In genomic region chr9:35666547-35666946, GRCh38 we compare ENCODE assay signal across 25 cellular contexts. TPM values are rescaled to one million over a fixed set of nuclear protein-coding genes. Genes with fewer than 3 reads are reported as not detected.
DNase-seq lines count a peak whose midpoint lies in the region; ATAC-seq and TF ChIP-seq lines count a peak whose summit lies in the region.
"Had no signal": no experiment of that assay in that cellular context is flagged by ENCODE, and none has a peak within 500 bp of the region (broad histone marks: within the 10 kb centered on the region; RNA-seq: fewer than 3 reads in every experiment).

No MANE protein-coding gene starts in this region.

- intact Hi-C loops in activated CD8-positive, alpha-beta T cell treated with anti-CD3 and anti-CD28 coated beads for 36 hours (cut with micrococcal nuclease) = no loop called here

- peaks cover 2% of the 10 kb centered on the region for H3K27me3 Mint-ChIP-seq in activated CD8-positive, alpha-beta T cell treated with anti-CD3 and anti-CD28 coated beads, Interleukin-2, amount 10 ng/mL, durations not matched to agents 7 days and 5 days (ENCODE audit: low read depth)
- no peaks in the 10 kb centered on the region for H3K27me3 Mint-ChIP-seq in activated CD8-positive, alpha-beta T cell treated with anti-CD3 and anti-CD28 coated beads for 36 hours
- no peaks in the 10 kb centered on the region for H3K27me3 Mint-ChIP-seq in activated T-helper 17 cell treated with anti-CD3 and anti-CD28 coated beads, Interleukin-2, amount 50 U/mL, for 72 hours
- H3K27me3 Mint-ChIP-seq in stimulated activated memory B cell treated with anti-CD40 and anti-IgM and Interleukin-4, amounts not matched to agents 10 μg/mL and 1 μg/mL and 100 μg/mL, for 72 hours = no peaks in the 10 kb centered on the region
- H3K27me3 Mint-ChIP-seq: naive thymus-derived CD4-positive, alpha-beta T cell; stimulated activated naive CD8-positive, alpha-beta T cell treated with anti-CD3 and anti-CD28 coated beads, Interleukin-15, Interleukin-2, amounts not matched to agents 100 ng/mL and 50 ng/mL, for 24 hours had no signal

- peak overlapping the region; percentile 51 for H3K27ac Mint-ChIP-seq in activated CD8-positive, alpha-beta T cell treated with anti-CD3 and anti-CD28 coated beads, Interleukin-2, amount 10 ng/mL, durations not matched to agents 7 days and 5 days
- no peak overlapping the region for H3K27ac Mint-ChIP-seq in activated CD8-positive, alpha-beta T cell treated with anti-CD3 and anti-CD28 coated beads for 36 hours
- peak overlapping the region; percentile 73 for H3K27ac Mint-ChIP-seq in activated T-helper 17 cell treated with anti-CD3 and anti-CD28 coated beads, Interleukin-2, amount 50 U/mL, for 72 hours
- no peak overlapping the region for H3K27ac Mint-ChIP-seq in stimulated activated memory B cell treated with anti-CD40 and anti-IgM and Interleukin-4, amounts not matched to agents 10 μg/mL and 1 μg/mL and 100 μg/mL, for 72 hours
- H3K27ac Mint-ChIP-seq: stimulated activated naive CD8-positive, alpha-beta T cell treated with anti-CD3 and anti-CD28 coated beads, Interleukin-15, Interleukin-2, amounts not matched to agents 100 ng/mL and 50 ng/mL, for 24 hours; T-helper 2 cell treated with Interferon-gamma antibody and Interleukin-4, amounts not matched to agents 5 μg/mL and 100 μg/mL, for 36 hours had no signal

- no peak for DNase-seq in activated CD8-positive, alpha-beta T cell treated with anti-CD3 and anti-CD28 coated beads, Interleukin-2, amount 10 ng/mL, durations not matched to agents 7 days and 5 days
- DNase-seq in activated CD8-positive, alpha-beta T cell treated with anti-CD3 and anti-CD28 coated beads for 36 hours = no peak
- DNase-seq in AG08396 (ENCODE audit: low spot score) (no peak), GF-D8 (lab: John Stamatoyannopoulos, UW) (no peak)
- DNase-seq: 8988T; activated CD4-positive, alpha-beta T cell treated with anti-CD3 and anti-CD28 coated beads for 4 hours; activated naive CD4-positive, alpha-beta T cell treated with Interleukin-2 at 50 U/mL for 16 hours; activated T-cell treated with anti-CD3 and anti-CD28 coated beads, Interleukin-2, amount 50 U/mL, for 4 hours; AML-193; anterior cingulate cortex; colonic mucosa; effector CD8-positive, alpha-beta T cell; islet precursor cell; left ventricle myocardium inferior; naive thymus-derived CD4-positive, alpha-beta T cell; NCI-H1092 treated with DMSO at 0.1 percent for 48 hours; NCI-H187 treated with DMSO at 0.1 percent for 48 hours; NCI-H2171 treated with DMSO at 0.1 percent for 48 hours; NCI-H524 treated with DMSO at 0.1 percent for 48 hours; PC-9; SHP77 had no signal

- CTCF ChIA-PET in activated CD8-positive, alpha-beta T cell treated with anti-CD3 and anti-CD28 coated beads, Interleukin-2, amount 10 ng/mL, durations not matched to agents 7 days and 5 days (lab: Charles Lee) = interaction anchor here (1.4 to 11.2 kb wide), 5 partner anchors 8 to 90 kb away, joined by 3 to 140 read pairs (median 25); partner anchors contain the start of genes CCDC107, CD72 and RMRP
- CTCF ChIA-PET in activated CD8-positive, alpha-beta T cell treated with anti-CD3 and anti-CD28 coated beads for 36 hours (lab: Charles Lee) = interaction anchor here (1.6 to 24.5 kb wide), 4 partner anchors 27 to 66 kb away, joined by 6 to 313 read pairs (median 18); partner anchors contain the start of genes CREB3, TLN1 and TPM2

- no peak for TF ChIP-seq CTCF in activated CD8-positive, alpha-beta T cell treated with anti-CD3 and anti-CD28 coated beads for 36 hours (IDR thresholded peaks at IDR 0.05)

- H3K4me1 Mint-ChIP-seq in activated CD8-positive, alpha-beta T cell treated with anti-CD3 and anti-CD28 coated beads, Interleukin-2, amount 10 ng/mL, durations not matched to agents 7 days and 5 days (ENCODE audit: low read depth) = peaks cover 51% of the 10 kb centered on the region
- H3K4me1 Mint-ChIP-seq in activated CD8-positive, alpha-beta T cell treated with anti-CD3 and anti-CD28 coated beads for 36 hours (ENCODE audit: low read depth) = peaks cover 25% of the 10 kb centered on the region
- peaks cover 34% of the 10 kb centered on the region for H3K4me1 Mint-ChIP-seq in activated T-helper 17 cell treated with anti-CD3 and anti-CD28 coated beads, Interleukin-2, amount 50 U/mL, for 72 hours
- peaks cover 33% of the 10 kb centered on the region for H3K4me1 Mint-ChIP-seq in stimulated activated memory B cell treated with anti-CD40 and anti-IgM and Interleukin-4, amounts not matched to agents 10 μg/mL and 1 μg/mL and 100 μg/mL, for 72 hours

- ATAC-seq in activated CD8-positive, alpha-beta T cell treated with anti-CD3 and anti-CD28 coated beads, Interleukin-2, amount 10 ng/mL, durations not matched to agents 7 days and 5 days = no peak
- no peak for ATAC-seq in activated CD8-positive, alpha-beta T cell treated with anti-CD3 and anti-CD28 coated beads for 36 hours
- ATAC-seq in activated T-helper 17 cell treated with anti-CD3 and anti-CD28 coated beads, Interleukin-2, amount 50 U/mL, for 72 hours (replicated peaks) = no peak
- ATAC-seq in stimulated activated memory B cell treated with anti-CD40 and anti-IgM and Interleukin-4, amounts not matched to agents 10 μg/mL and 1 μg/mL and 100 μg/mL, for 72 hours = peak; percentile 56
- ATAC-seq: activated T-cell treated with anti-CD3 and anti-CD28 coated beads, Interleukin-2, amount 50 U/mL, for 4 hours; naive thymus-derived CD4-positive, alpha-beta T cell had no signal

- H3K9me3 Mint-ChIP-seq in activated CD8-positive, alpha-beta T cell treated with anti-CD3 and anti-CD28 coated beads, Interleukin-2, amount 10 ng/mL, durations not matched to agents 7 days and 5 days (ENCODE audit: insufficient read depth) = no peaks in the 10 kb centered on the region
- no peaks in the 10 kb centered on the region for H3K9me3 Mint-ChIP-seq in activated CD8-positive, alpha-beta T cell treated with anti-CD3 and anti-CD28 coated beads for 36 hours
- H3K9me3 Mint-ChIP-seq in activated T-helper 17 cell treated with anti-CD3 and anti-CD28 coated beads, Interleukin-2, amount 50 U/mL, for 72 hours = no peaks in the 10 kb centered on the region
- no peaks in the 10 kb centered on the region for H3K9me3 Mint-ChIP-seq in stimulated activated memory B cell treated with anti-CD40 and anti-IgM and Interleukin-4, amounts not matched to agents 10 μg/mL and 1 μg/mL and 100 μg/mL, for 72 hours
- H3K9me3 Mint-ChIP-seq: activated T-cell treated with anti-CD3 and anti-CD28 coated beads, Interleukin-2, amount 50 U/mL, for 4 hours; stimulated activated naive CD8-positive, alpha-beta T cell treated with anti-CD3 and anti-CD28 coated beads, Interleukin-15, Interleukin-2, amounts not matched to agents 100 ng/mL and 50 ng/mL, for 24 hours; T-helper 2 cell treated with Interferon-gamma antibody and Interleukin-4, amounts not matched to agents 5 μg/mL and 100 μg/mL, for 36 hours had no signal

- no peak overlapping the region for H3K4me3 Mint-ChIP-seq in activated CD8-positive, alpha-beta T cell treated with anti-CD3 and anti-CD28 coated beads, Interleukin-2, amount 10 ng/mL, durations not matched to agents 7 days and 5 days
- H3K4me3 Mint-ChIP-seq in activated CD8-positive, alpha-beta T cell treated with anti-CD3 and anti-CD28 coated beads for 36 hours = no peak overlapping the region
- H3K4me3 Mint-ChIP-seq in activated T-helper 17 cell treated with anti-CD3 and anti-CD28 coated beads, Interleukin-2, amount 50 U/mL, for 72 hours = no peak overlapping the region
- no peak overlapping the region for H3K4me3 Mint-ChIP-seq in stimulated activated memory B cell treated with anti-CD40 and anti-IgM and Interleukin-4, amounts not matched to agents 10 μg/mL and 1 μg/mL and 100 μg/mL, for 72 hours

- POLR2A ChIA-PET in activated CD8-positive, alpha-beta T cell treated with anti-CD3 and anti-CD28 coated beads, Interleukin-2, amount 10 ng/mL, durations not matched to agents 7 days and 5 days (lab: Charles Lee) = interaction anchor here (1.6 to 4.8 kb wide), 2 partner anchors 17 to 18 kb away, joined by 5 to 54 read pairs; partner anchors contain the start of gene SIT1
- POLR2A ChIA-PET in activated CD8-positive, alpha-beta T cell treated with anti-CD3 and anti-CD28 coated beads for 36 hours (lab: Charles Lee) = interaction anchor here (0.7 to 1.3 kb wide), 3 partner anchors 7 to 612 kb away, joined by 3 to 4 read pairs (median 3); no protein-coding TSS in a partner anchor

- peaks cover 19% of the 10 kb centered on the region for H3K36me3 Mint-ChIP-seq in activated CD8-positive, alpha-beta T cell treated with anti-CD3 and anti-CD28 coated beads, Interleukin-2, amount 10 ng/mL, durations not matched to agents 7 days and 5 days (ENCODE audit: low read depth)
- peaks cover 17% of the 10 kb centered on the region for H3K36me3 Mint-ChIP-seq in activated CD8-positive, alpha-beta T cell treated with anti-CD3 and anti-CD28 coated beads for 36 hours (ENCODE audit: low read depth)
- H3K36me3 Mint-ChIP-seq in activated T-helper 17 cell treated with anti-CD3 and anti-CD28 coated beads, Interleukin-2, amount 50 U/mL, for 72 hours (ENCODE audit: low read depth) = peaks cover 14% of the 10 kb centered on the region
- H3K36me3 Mint-ChIP-seq in stimulated activated memory B cell treated with anti-CD40 and anti-IgM and Interleukin-4, amounts not matched to agents 10 μg/mL and 1 μg/mL and 100 μg/mL, for 72 hours = no peaks in the 10 kb centered on the region

RNA-seq across cellular contexts. Expression of gene ARHGEF39, which starts 1.6 kb away (rescaled TPM):
- total RNA-seq in activated CD8-positive, alpha-beta T cell treated with anti-CD3 and anti-CD28 coated beads, Interleukin-2, amount 10 ng/mL, durations not matched to agents 7 days and 5 days = 10 to 100 TPM; 17.2 to 17.3 TPM
- total RNA-seq in activated CD8-positive, alpha-beta T cell treated with anti-CD3 and anti-CD28 coated beads for 36 hours = 10 to 100 TPM; 16.0 to 19.9 TPM
- 10 to 100 TPM in 1 of 2 donors, 1 to 10 TPM in 1; 9.4 to 16.1 TPM for total RNA-seq in activated T-helper 17 cell treated with anti-CD3 and anti-CD28 coated beads, Interleukin-2, amount 50 U/mL, for 72 hours

RNA-seq across cellular contexts. Expression of gene CA9, which starts 7.2 kb away (rescaled TPM):
- 1 to 10 TPM in 1 of 2 experiments, under 1 TPM in 1; 0.50 to 1.3 TPM for total RNA-seq in activated CD8-positive, alpha-beta T cell treated with anti-CD3 and anti-CD28 coated beads, Interleukin-2, amount 10 ng/mL, durations not matched to agents 7 days and 5 days
- total RNA-seq in activated CD8-positive, alpha-beta T cell treated with anti-CD3 and anti-CD28 coated beads for 36 hours = 1 to 10 TPM; 4.5 to 4.9 TPM
- 10 to 100 TPM in 1 of 2 donors, under 1 TPM in 1; 0.89 to 31.7 TPM for total RNA-seq in activated T-helper 17 cell treated with anti-CD3 and anti-CD28 coated beads, Interleukin-2, amount 50 U/mL, for 72 hours
- total RNA-seq: left ventricle myocardium inferior had no signal

RNA-seq across cellular contexts. Expression of gene CCDC107, which starts 8.5 kb away (rescaled TPM):
- total RNA-seq in activated CD8-positive, alpha-beta T cell treated with anti-CD3 and anti-CD28 coated beads, Interleukin-2, amount 10 ng/mL, durations not matched to agents 7 days and 5 days = 10 to 100 TPM; 34.8 to 36.8 TPM
- 10 to 100 TPM; 12.1 to 13.7 TPM for total RNA-seq in activated CD8-positive, alpha-beta T cell treated with anti-CD3 and anti-CD28 coated beads for 36 hours
- total RNA-seq in activated T-helper 17 cell treated with anti-CD3 and anti-CD28 coated beads, Interleukin-2, amount 50 U/mL, for 72 hours = 10 to 100 TPM; 17.5 to 19.8 TPM

RNA-seq across cellular contexts. Expression of gene RMRP, which starts 8.7 kb away (rescaled TPM):
- over 10,000 TPM in 1 of 2 experiments, 1,000 to 10,000 TPM in 1; 7,126 to 12,592 TPM for total RNA-seq in activated CD8-positive, alpha-beta T cell treated with anti-CD3 and anti-CD28 coated beads, Interleukin-2, amount 10 ng/mL, durations not matched to agents 7 days and 5 days
- total RNA-seq in activated CD8-positive, alpha-beta T cell treated with anti-CD3 and anti-CD28 coated beads for 36 hours = over 10,000 TPM; 13,164 to 13,311 TPM
- over 10,000 TPM in 1 of 2 donors, 1,000 to 10,000 TPM in 1; 5,785 to 10,768 TPM for total RNA-seq in activated T-helper 17 cell treated with anti-CD3 and anti-CD28 coated beads, Interleukin-2, amount 50 U/mL, for 72 hours

RNA-seq across cellular contexts. Expression of gene SIT1, which starts 15.8 kb away (rescaled TPM):
- total RNA-seq in activated CD8-positive, alpha-beta T cell treated with anti-CD3 and anti-CD28 coated beads, Interleukin-2, amount 10 ng/mL, durations not matched to agents 7 days and 5 days = 100 to 1,000 TPM; 213 to 220 TPM
- 100 to 1,000 TPM in 1 of 2 experiments, 10 to 100 TPM in 1; 99.9 to 102 TPM for total RNA-seq in activated CD8-positive, alpha-beta T cell treated with anti-CD3 and anti-CD28 coated beads for 36 hours
- total RNA-seq in activated T-helper 17 cell treated with anti-CD3 and anti-CD28 coated beads, Interleukin-2, amount 50 U/mL, for 72 hours = 100 to 1,000 TPM in 1 of 2 donors, 10 to 100 TPM in 1; 97.0 to 135 TPM
- total RNA-seq: left ventricle myocardium inferior, PC-9 had no signal

Comparison
In these comparisons a context has a peak if more than half of its experiments do, and no peak if none do; other contexts are left out.
1. H3K27ac Mint-ChIP-seq: peak in activated CD8-positive, alpha-beta T cell treated with anti-CD3 and anti-CD28 coated beads, Interleukin-2, amount 10 ng/mL, durations not matched to agents 7 days and 5 days (single experiment) and activated T-helper 17 cell treated with anti-CD3 and anti-CD28 coated beads, Interleukin-2, amount 50 U/mL, for 72 hours (single experiment); none in activated CD8-positive, alpha-beta T cell treated with anti-CD3 and anti-CD28 coated beads for 36 hours (single experiment) and stimulated activated memory B cell treated with anti-CD40 and anti-IgM and Interleukin-4, amounts not matched to agents 10 μg/mL and 1 μg/mL and 100 μg/mL, for 72 hours (single experiment).